Comparison of ENCODE assay signal across 15 cellular contexts in the genomic region with DNA sequence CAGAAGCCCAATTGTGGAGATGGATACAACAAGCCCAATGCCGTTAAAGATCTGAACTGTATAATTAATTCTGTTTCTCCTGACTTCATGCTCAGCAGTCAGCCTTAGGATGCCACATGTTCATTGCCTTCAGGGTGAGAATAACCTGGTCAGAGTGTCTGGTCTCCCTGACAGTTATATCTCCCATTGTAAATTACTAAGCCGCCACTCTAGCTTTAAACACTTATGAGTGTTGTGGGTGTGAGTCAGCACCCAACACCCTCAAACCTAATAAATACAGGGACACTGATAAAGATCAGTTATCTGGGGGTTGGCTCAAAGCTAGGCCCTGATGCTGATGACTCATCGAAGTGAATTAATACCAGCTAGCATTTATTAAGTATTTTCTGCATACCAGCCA.
DNase-seq lines count a peak whose midpoint lies in the region; ATAC-seq, FAIRE-seq and TF ChIP-seq lines count a peak whose summit lies in the region.
"Had no signal": no experiment of that assay in that cellular context is flagged by ENCODE, and none has a peak within 500 bp of the region (broad histone marks: within the 10 kb centered on the region; RNA-seq: fewer than 3 reads in every experiment).

No MANE protein-coding gene starts in this region.

- no peak overlapping the region for H3K4ac ChIP-seq in mesenchymal stem cell (ENCODE audit: low read depth in 1 of 2, low read length in 2 of 2)

- H3K36me3 ChIP-seq in K562 (ENCODE audit: control insufficient read depth, insufficient read depth, low read length) (no peaks in the 10 kb centered on the region), mesenchymal stem cell (ENCODE audit: control insufficient read depth in 1 of 2, insufficient read depth in 2 of 2, low read depth in 1 of 2, low read length in 2 of 2) (no peaks in the 10 kb centered on the region)
- H3K36me3 ChIP-seq: gastroesophageal sphincter, HAP-1 had no signal

- intact Hi-C loops in K562 (cut with micrococcal nuclease) = no loop called here

- DNase-seq in DMS53 (lab: John Stamatoyannopoulos, UW) (peak; percentile 51), HT1080 (ENCODE audit: low read depth) (peak; percentile 48), K562 (ENCODE audit: extremely low read depth in 1 of 4, low spot score in 3 of 4) (no peak), mesenchymal stem cell (peak; percentile 41), NCI-H187 (lab: John Stamatoyannopoulos, UW) (no peak), D341Med (ENCODE audit: low spot score) (no peak), germinal center (ENCODE audit: low spot score) (no peak)
- DNase-seq: left colon, NCI-H1436 treated with DMSO at 0.1 percent for 48 hours, NCI-H524 treated with DMSO at 0.1 percent for 48 hours had no signal

- no peaks in the 10 kb centered on the region for H3K9me3 ChIP-seq in K562 (replicated peaks; ENCODE audit: control insufficient read depth, insufficient read depth, low read depth, low read length)
- H3K9me3 ChIP-seq in mesenchymal stem cell (ENCODE audit: control insufficient read depth, low read length) = no peaks in the 10 kb centered on the region
- H3K9me3 ChIP-seq: gastroesophageal sphincter, HAP-1 had no signal

- FAIRE-seq in K562 (lab: Jason Lieb, UNC) = no peak

- no peak overlapping the region for H4K91ac ChIP-seq in mesenchymal stem cell (ENCODE audit: low read length)

- H3K9ac ChIP-seq in K562 (ENCODE audit: insufficient read depth in 1 of 2, low read depth in 2 of 2, low read length in 2 of 2) = no peak overlapping the region
- H3K9ac ChIP-seq in mesenchymal stem cell (ENCODE audit: low read length) = no peak overlapping the region

- H2AK5ac ChIP-seq in mesenchymal stem cell (ENCODE audit: low read length, severe bottlenecking) = no peak overlapping the region

- TF ChIP-seq EP300 in K562 (IDR thresholded peaks at IDR 0.05; ENCODE audit: low read length) = no peak

- no peaks in the 10 kb centered on the region for H3K27me3 ChIP-seq in K562 (ENCODE audit: control insufficient read depth in 2 of 2, insufficient read depth in 2 of 2, low read length in 2 of 2)
- H3K27me3 ChIP-seq in mesenchymal stem cell (ENCODE audit: control insufficient read depth in 1 of 2, insufficient read depth in 1 of 2, low read length in 2 of 2) = peaks cover 0 to 4% of the 10 kb centered on the region in 2 experiments
- H3K27me3 ChIP-seq: gastroesophageal sphincter had no signal

- no peak overlapping the region for H4K8ac ChIP-seq in mesenchymal stem cell (ENCODE audit: low read length)

- H4K20me1 ChIP-seq in K562 (replicated peaks; ENCODE audit: control insufficient read depth, insufficient read depth, low read length) = no peaks in the 10 kb centered on the region

- TF ChIP-seq CTCF in K562 (IDR thresholded peaks at IDR 0.05 in 2 of 3, conservative IDR thresholded peaks at IDR 0.05 in 1 of 3; ENCODE audit: insufficient read depth in 2 of 3, low read depth in 1 of 3, low read length in 3 of 3) = no peak

- H3K18ac ChIP-seq in mesenchymal stem cell (ENCODE audit: low read depth in 1 of 2, low read length in 2 of 2) = no peak overlapping the region

- BruUV-seq in K562 (replicated peaks; lab: Mats Ljungman, UMichigan) = no TSS peak

- peaks cover 4% of the 10 kb centered on the region for H3K79me1 ChIP-seq in mesenchymal stem cell (replicated peaks; ENCODE audit: low read length, poor library complexity, severe bottlenecking)

- 2% methylated on average over 3 of the region's 3 CpGs for WGBS in K562 (ENCODE audit: insufficient coverage, low coverage, missing lambda C conversion rate)
- 60% methylated on average over 1 of the region's 3 CpGs for WGBS in mesenchymal stem cell

- H3K4me1 ChIP-seq in K562 (replicated peaks in 1 of 2; ENCODE audit: control insufficient read depth in 2 of 2, insufficient read depth in 2 of 2, low read length in 2 of 2) (no peaks in the 10 kb centered on the region), mesenchymal stem cell (ENCODE audit: control insufficient read depth, insufficient read depth, low read depth, low read length) (no peaks in the 10 kb centered on the region)
- H3K4me1 ChIP-seq: gastroesophageal sphincter, HAP-1 had no signal

- no peak overlapping the region for H3K4me3 ChIP-seq in K562
- no peak overlapping the region for H3K4me3 ChIP-seq in mesenchymal stem cell (ENCODE audit: insufficient read depth in 1 of 2, low read depth in 1 of 2, low read length in 2 of 2)
- H3K4me3 ChIP-seq: gastroesophageal sphincter, HAP-1 had no signal

- H2AFZ ChIP-seq in K562 (ENCODE audit: low read depth, low read length) (no peak overlapping the region), mesenchymal stem cell (ENCODE audit: low read depth, low read length) (no peak overlapping the region)

- ATAC-seq in K562 (no peak), GM19324 (IDR thresholded peaks at IDR 0.05; ENCODE audit: low FRiP score, unreplicated experiment) (no peak)
- ATAC-seq: gastroesophageal sphincter, left colon, sciatic nerve had no signal

- no peak overlapping the region for H2BK120ac ChIP-seq in mesenchymal stem cell (ENCODE audit: low read depth, low read length)

- H2BK15ac ChIP-seq in mesenchymal stem cell (ENCODE audit: low read depth, poor library complexity, severe bottlenecking) = no peak overlapping the region

- no peaks in the 10 kb centered on the region for H3K9me1 ChIP-seq in K562 (ENCODE audit: control insufficient read depth, insufficient read depth, low read length)

- H3K27ac ChIP-seq in K562 (ENCODE audit: extremely low read depth, low read depth, low read length) (no peak overlapping the region), mesenchymal stem cell (ENCODE audit: low read length, poor library complexity, severe bottlenecking) (peak overlapping the region; percentile 23)
- H3K27ac ChIP-seq: gastroesophageal sphincter, VCaP had no signal

- CTCF ChIA-PET in K562 (lab: Yijun Ruan, JAX; ENCODE audit: low intra/inter-chr PET ratio) = no interaction called here

- POLR2A ChIA-PET in K562 (lab: Yijun Ruan, JAX) = interaction anchor here (1.1 to 1.4 kb wide), 2 partner anchors 13 to 15 kb away, joined by 3 to 4 read pairs; no protein-coding TSS in a partner anchor

- H3K4me2 ChIP-seq in K562 (ENCODE audit: insufficient read depth, low read length) = no peak overlapping the region
- no peak overlapping the region for H3K4me2 ChIP-seq in mesenchymal stem cell (ENCODE audit: low read length, poor library complexity, severe bottlenecking)

- no peak for TF ChIP-seq POLR2A in K562 (conservative IDR thresholded peaks at IDR 0.05)

- H3K79me2 ChIP-seq in K562 (ENCODE audit: control insufficient read depth, insufficient read depth, low read length) = no peaks in the 10 kb centered on the region

- TF ChIP-seq RAD21 in K562 (CRISPR knock-in tag; conservative IDR thresholded peaks at IDR 0.05 in 1 of 2, IDR thresholded peaks at IDR 0.05 in 1 of 2) = no peak

- in situ Hi-C loops in K562 (cut with MboI) = no loop called here

- H3K23ac ChIP-seq in mesenchymal stem cell (ENCODE audit: low read length in 2 of 2) = no peak overlapping the region

- H3K14ac ChIP-seq in mesenchymal stem cell (ENCODE audit: low read length in 2 of 2) = no peak overlapping the region

- H2BK5ac ChIP-seq in mesenchymal stem cell (ENCODE audit: low read depth, low read length, poor library complexity, severe bottlenecking) = no peak overlapping the region

- H2BK12ac ChIP-seq in mesenchymal stem cell (ENCODE audit: low read length in 2 of 2) = no peak overlapping the region

TF ChIP-seq in K562, 482 proteins besides CTCF, POLR2A, EP300 and RAD21 (continues in another document):
- TF ChIP-seq ZNF584 (CRISPR knock-in tag; IDR thresholded peaks at IDR 0.05; ENCODE audit: low read depth) = no peak
- 0 out of 2 replicates have a peak, but pooled peaks have one; percentile 22 for TF ChIP-seq JUN (IDR thresholded peaks at IDR 0.05; ENCODE audit: borderline replicate concordance, low read depth, low read length)
- TF ChIP-seq JUN (CRISPR knock-in tag; IDR thresholded peaks at IDR 0.05; ENCODE audit: borderline replicate concordance) = no peak
- TF ChIP-seq ZNF431 (CRISPR knock-in tag; IDR thresholded peaks at IDR 0.05) = no peak
- no peak for TF ChIP-seq TEAD4 (IDR thresholded peaks at IDR 0.05; ENCODE audit: low read length)
- no peak for TF ChIP-seq TEAD4 (CRISPR knock-in tag; IDR thresholded peaks at IDR 0.05; ENCODE audit: borderline replicate concordance)
- no peak for TF ChIP-seq ZNF696 (CRISPR knock-in tag; conservative IDR thresholded peaks at IDR 0.05)
- TF ChIP-seq, protein P1, sequence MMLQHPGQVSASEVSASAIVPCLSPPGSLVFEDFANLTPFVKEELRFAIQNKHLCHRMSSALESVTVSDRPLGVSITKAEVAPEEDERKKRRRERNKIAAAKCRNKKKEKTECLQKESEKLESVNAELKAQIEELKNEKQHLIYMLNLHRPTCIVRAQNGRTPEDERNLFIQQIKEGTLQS (IDR thresholded peaks at IDR 0.05) = peak; percentile 54; the same call in 1 of the 2 replicates
- TF ChIP-seq, protein P1 (CRISPR knock-in tag; conservative IDR thresholded peaks at IDR 0.05) = no peak
- TF ChIP-seq ZNF444 (CRISPR knock-in tag; IDR thresholded peaks at IDR 0.05) = no peak
- no peak for TF ChIP-seq ZNF561 (CRISPR knock-in tag; conservative IDR thresholded peaks at IDR 0.05)
- no peak for TF ChIP-seq MCM7 (IDR thresholded peaks at IDR 0.05)
- TF ChIP-seq, protein P2, sequence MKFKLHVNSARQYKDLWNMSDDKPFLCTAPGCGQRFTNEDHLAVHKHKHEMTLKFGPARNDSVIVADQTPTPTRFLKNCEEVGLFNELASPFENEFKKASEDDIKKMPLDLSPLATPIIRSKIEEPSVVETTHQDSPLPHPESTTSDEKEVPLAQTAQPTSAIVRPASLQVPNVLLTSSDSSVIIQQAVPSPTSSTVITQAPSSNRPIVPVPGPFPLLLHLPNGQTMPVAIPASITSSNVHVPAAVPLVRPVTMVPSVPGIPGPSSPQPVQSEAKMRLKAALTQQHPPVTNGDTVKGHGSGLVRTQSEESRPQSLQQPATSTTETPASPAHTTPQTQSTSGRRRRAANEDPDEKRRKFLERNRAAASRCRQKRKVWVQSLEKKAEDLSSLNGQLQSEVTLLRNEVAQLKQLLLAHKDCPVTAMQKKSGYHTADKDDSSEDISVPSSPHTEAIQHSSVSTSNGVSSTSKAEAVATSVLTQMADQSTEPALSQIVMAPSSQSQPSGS (CRISPR knock-in tag; IDR thresholded peaks at IDR 0.05) = no peak

Comparison
In these comparisons a context has a peak if more than half of its experiments do, and no peak if none do; other contexts are left out.
1. DNase-seq: peak in DMS53 (single experiment), HT1080 (single experiment) and mesenchymal stem cell (single experiment); none in K562 (0 of 4), NCI-H187 (0 of 2), D341Med (single experiment) and germinal center (single experiment).